36 cellular contexts compared by ENCODE assay signal in genomic region chr12:130920119-130920703, GRCh38. TPM values are rescaled to one million over a fixed set of nuclear protein-coding genes. Genes with fewer than 3 reads are reported as not detected.
DNase-seq lines count a peak whose midpoint lies in the region; ATAC-seq, FAIRE-seq and TF ChIP-seq lines count a peak whose summit lies in the region.
"Had no signal": no experiment of that assay in that cellular context is flagged by ENCODE, and none has a peak within 500 bp of the region (broad histone marks: within the 10 kb centered on the region; RNA-seq: fewer than 3 reads in every experiment).

No MANE protein-coding gene starts in this region.

- peak overlapping the region; percentile 4; the same call in 1 of the 2 replicates for H3K4me3 ChIP-seq in AG10803 (ENCODE audit: low read length)
- H3K4me3 ChIP-seq in bronchial epithelial cell (ENCODE audit: low read depth, low read length) = no peak overlapping the region
- no peak overlapping the region for H3K4me3 ChIP-seq in left lung
- no peak overlapping the region for H3K4me3 ChIP-seq in suprapubic skin
- H3K4me3 ChIP-seq in HAP-1 = no peak overlapping the region
- H3K4me3 ChIP-seq: BLaER1 treated with 17β-estradiol and CSF1 and Interleukin-3, amounts not matched to agents 10 nM and 100 nM; cardiac muscle cell; neural progenitor cell; right lobe of liver; testis had no signal

- TF ChIP-seq EP300 in suprapubic skin (IDR thresholded peaks at IDR 0.05) = no peak

- H3K4me1 ChIP-seq in left lung (peaks cover 0 to 12% of the 10 kb centered on the region in 2 donors), suprapubic skin (peaks cover 8% of the 10 kb centered on the region), HAP-1 (no peaks in the 10 kb centered on the region)
- H3K4me1 ChIP-seq: right lobe of liver had no signal

- H3K9me3 ChIP-seq in left lung = peaks cover 0 to 5% of the 10 kb centered on the region in 2 donors
- H3K9me3 ChIP-seq in suprapubic skin = no peaks in the 10 kb centered on the region
- H3K9me3 ChIP-seq in HAP-1 = no peaks in the 10 kb centered on the region
- H3K9me3 ChIP-seq: right lobe of liver, SK-N-SH, testis had no signal

- FAIRE-seq in bronchial epithelial cell (lab: Jason Lieb, UNC) = peak; percentile 47
- FAIRE-seq: frontal cortex, GM18507, HTR-8/SVneo had no signal

- whole genome bisulfite sequencing in suprapubic skin = 84% methylated on average over 15 of the region's 15 CpGs

- DNase-seq in AG10803 (ENCODE audit: low read depth) = peak; percentile 64
- no peak for DNase-seq in bronchial epithelial cell (ENCODE audit: low read depth)
- DNase-seq in left lung = no peak
- DNase-seq in suprapubic skin (ENCODE audit: low spot score in 2 of 2) = no peak
- no peak for DNase-seq in stimulated activated CD4-positive, alpha-beta T cell treated with anti-CD3 and anti-CD28 coated beads, Interleukin-2, amount 100 ng/mL, for 24 hours
- no peak for DNase-seq in HAP-1 (ENCODE audit: low spot score in 2 of 2)
- DNase-seq: ACHN; activated CD4-positive, alpha-beta T cell treated with anti-CD3 and anti-CD28 coated beads for 1 hour; activated CD8-positive, alpha-beta T cell treated with anti-CD3 and anti-CD28 coated beads for 36 hours; activated naive CD4-positive, alpha-beta T cell treated with anti-CD3 and anti-CD28 coated beads, Interleukin-2, amount 50 U/mL, for 16 hours; amygdala; cortex of kidney; DND-41; effector memory CD8-positive, alpha-beta T cell; erythroblast; H9; KG1; MM.1S; NCI-H2029 treated with DMSO at 0.1 percent for 48 hours; NCI-H345; NCI-H774; posterior cingulate gyrus; right lobe of liver; SK-N-SH; stimulated activated CD4-positive, alpha-beta T cell treated with anti-CD3 and anti-CD28 coated beads, Interleukin-4, amount 100 ng/mL, for 4 hours; stimulated activated naive CD4-positive, alpha-beta T cell; T-helper 17 cell had no signal

- intact Hi-C loops in left lung (cut with DNase I) = no loop called here

- no peak for TF ChIP-seq POLR2A in suprapubic skin (IDR thresholded peaks at IDR 0.05)

- no peaks in the 10 kb centered on the region for H3K27me3 ChIP-seq in bronchial epithelial cell (ENCODE audit: control insufficient read depth, insufficient read depth, low read length)
- peaks cover 0 to 21% of the 10 kb centered on the region in 2 donors for H3K27me3 ChIP-seq in left lung
- peaks cover 38% of the 10 kb centered on the region for H3K27me3 ChIP-seq in suprapubic skin
- H3K27me3 ChIP-seq in HAP-1 (ENCODE audit: low read depth) = peaks cover 19% of the 10 kb centered on the region
- H3K27me3 ChIP-seq: cardiac muscle cell, right lobe of liver, testis had no signal

- in situ Hi-C loops in HAP-1 (cut with MboI; ENCODE audit: low sequenced_read_pairs) = no loop called here

- TF ChIP-seq CTCF in AG10803 (conservative IDR thresholded peaks at IDR 0.05; ENCODE audit: low read length) = no peak
- TF ChIP-seq CTCF in bronchial epithelial cell (IDR thresholded peaks at IDR 0.05; ENCODE audit: insufficient read depth, low read length, severe bottlenecking) = no peak
- no peak for TF ChIP-seq CTCF in left lung (IDR thresholded peaks at IDR 0.05)
- TF ChIP-seq CTCF in suprapubic skin (IDR thresholded peaks at IDR 0.05) = no peak

- H3K27ac ChIP-seq in left lung (peak overlapping the region; percentile 60 to 71), suprapubic skin (peak overlapping the region; percentile 85)
- H3K27ac ChIP-seq: BLaER1 treated with 17β-estradiol and CSF1 and Interleukin-3, amounts not matched to agents 10 nM and 100 nM; cardiac muscle cell; neural progenitor cell; right lobe of liver had no signal

- no peaks in the 10 kb centered on the region for H3K36me3 ChIP-seq in bronchial epithelial cell (ENCODE audit: control insufficient read depth, insufficient read depth, low read length)
- H3K36me3 ChIP-seq in left lung = no peaks in the 10 kb centered on the region
- no peaks in the 10 kb centered on the region for H3K36me3 ChIP-seq in suprapubic skin
- H3K36me3 ChIP-seq in HAP-1 (replicated peaks) = no peaks in the 10 kb centered on the region
- H3K36me3 ChIP-seq: BLaER1 treated with 17β-estradiol and CSF1 and Interleukin-3, amounts not matched to agents 10 nM and 100 nM; cardiac muscle cell; neural progenitor cell; right lobe of liver had no signal

- ATAC-seq in left lung = no peak
- ATAC-seq in HG03095 (IDR thresholded peaks at IDR 0.05; ENCODE audit: unreplicated experiment) = no peak
- ATAC-seq: activated CD8-positive, alpha-beta T cell treated with anti-CD3 and anti-CD28 coated beads for 36 hours; activated T-helper 17 cell treated with anti-CD3 and anti-CD28 coated beads, Interleukin-2, amount 50 U/mL, for 72 hours; effector memory CD8-positive, alpha-beta T cell; T-helper 17 cell had no signal

RNA-seq across cellular contexts. Expression of gene ADGRD1, which starts 33.5 kb away (rescaled TPM):
- total RNA-seq in bronchial epithelial cell = under 0.01 TPM in 1 of 2 replicates, not detected in the other
- 100 to 1,000 TPM in 1 of 2 donors, 10 to 100 TPM in 1; 70.2 to 167 TPM for total RNA-seq in left lung
- 10 to 100 TPM in 2 of 4 donors, 1 to 10 TPM in 2; 4.2 to 12.4 (median 10.4) TPM for total RNA-seq in suprapubic skin

RNA-seq across cellular contexts. Expression of gene RAN, which starts 48.3 kb away (rescaled TPM):
- 580 and 667 TPM in 2 replicates for total RNA-seq in bronchial epithelial cell
- 100 to 1,000 TPM; 431 to 653 TPM for total RNA-seq in left lung
- 100 to 1,000 TPM; 105 to 296 (median 232) TPM for total RNA-seq in suprapubic skin

Comparison
In these comparisons a context has a peak if more than half of its experiments do, and no peak if none do; other contexts are left out.
1. RNA of gene ADGRD1, which starts 33.5 kb away (total RNA-seq): 70.2 to 167 TPM in left lung; 4.2 to 12.4 TPM in suprapubic skin and under 0.01 TPM in bronchial epithelial cell; every median in the first group is over 4 times any median in the second.